14 cellular contexts compared by ENCODE assay signal in genomic region chrX:44935640-44936039, GRCh38.
"Had no signal": no experiment of that assay in that cellular context is flagged by ENCODE, and none has a peak within 500 bp of the region (broad histone marks: within the 10 kb centered on the region; RNA-seq: fewer than 3 reads in every experiment).

No MANE protein-coding gene starts in this region.

- H3K4me3 ChIP-seq: coronary artery had no signal

- DNase-seq: activated CD4-positive, alpha-beta memory T cell treated with anti-CD3 and anti-CD28 coated beads for 36 hours; activated CD4-positive, alpha-beta T cell treated with anti-CD3 and anti-CD28 coated beads for 1 hour; activated effector memory CD4-positive, alpha-beta T cell treated with anti-CD3 and anti-CD28 coated beads, Interleukin-2, amount 50 U/mL, for 16 hours; activated naive CD8-positive, alpha-beta T cell treated with anti-CD3 and anti-CD28 coated beads, Interleukin-2, amount 10 ng/mL, durations not matched to agents 7 days and 5 days; activated T-cell treated with anti-CD3 and anti-CD28 coated beads, Interleukin-2, amount 50 U/mL, for 4 hours; caudate nucleus; effector CD8-positive, alpha-beta T cell; glutamatergic neuron; mesendoderm; stimulated activated CD4-positive, alpha-beta T cell treated with anti-CD3 and anti-CD28 coated beads, Interleukin-4, amount 100 ng/mL, for 1 hour; stimulated activated CD8-positive, alpha-beta memory T cell treated with anti-CD3 and anti-CD28 coated beads, Interleukin-4, amount 100 ng/mL, for 48 hours; stimulated activated naive CD8-positive, alpha-beta T cell treated with anti-CD3 and anti-CD28 coated beads, Interleukin-15, Interleukin-2, amounts not matched to agents 100 U/mL and 50 U/mL, for 24 hours; T-helper 9 cell had no signal

- H3K27me3 Mint-ChIP-seq: activated CD4-positive, alpha-beta memory T cell treated with anti-CD3 and anti-CD28 coated beads for 36 hours; activated naive CD8-positive, alpha-beta T cell treated with anti-CD3 and anti-CD28 coated beads, Interleukin-2, amount 10 ng/mL, durations not matched to agents 7 days and 5 days had no signal

- ATAC-seq: activated T-cell treated with anti-CD3 and anti-CD28 coated beads, Interleukin-2, amount 50 U/mL, for 4 hours; stimulated activated naive CD8-positive, alpha-beta T cell treated with anti-CD3 and anti-CD28 coated beads, Interleukin-15, Interleukin-2, amounts not matched to agents 100 U/mL and 50 U/mL, for 24 hours had no signal

- H3K27ac Mint-ChIP-seq: activated CD4-positive, alpha-beta memory T cell treated with anti-CD3 and anti-CD28 coated beads for 36 hours; activated naive CD8-positive, alpha-beta T cell treated with anti-CD3 and anti-CD28 coated beads, Interleukin-2, amount 10 ng/mL, durations not matched to agents 7 days and 5 days had no signal

- H3K9me3 Mint-ChIP-seq: activated CD4-positive, alpha-beta memory T cell treated with anti-CD3 and anti-CD28 coated beads for 36 hours; activated naive CD8-positive, alpha-beta T cell treated with anti-CD3 and anti-CD28 coated beads, Interleukin-2, amount 10 ng/mL, durations not matched to agents 7 days and 5 days; activated T-cell treated with anti-CD3 and anti-CD28 coated beads, Interleukin-2, amount 50 U/mL, for 4 hours had no signal

- H3K27ac ChIP-seq: coronary artery had no signal

- H3K4me3 Mint-ChIP-seq: activated CD4-positive, alpha-beta memory T cell treated with anti-CD3 and anti-CD28 coated beads for 36 hours; activated naive CD8-positive, alpha-beta T cell treated with anti-CD3 and anti-CD28 coated beads, Interleukin-2, amount 10 ng/mL, durations not matched to agents 7 days and 5 days; activated T-cell treated with anti-CD3 and anti-CD28 coated beads, Interleukin-2, amount 50 U/mL, for 4 hours had no signal
